39 cellular contexts compared by ENCODE assay signal in genomic region chr11:23840872-23841271, GRCh38.
"Had no signal": no experiment of that assay in that cellular context is flagged by ENCODE, and none has a peak within 500 bp of the region (broad histone marks: within the 10 kb centered on the region; RNA-seq: fewer than 3 reads in every experiment).

No MANE protein-coding gene starts in this region.

- H3K9me3 Mint-ChIP-seq: activated naive CD8-positive, alpha-beta T cell treated with anti-CD3 and anti-CD28 coated beads, Interleukin-2, amount 10 ng/mL, durations not matched to agents 7 days and 5 days had no signal

- H3K27me3 Mint-ChIP-seq: activated naive CD4-positive, alpha-beta T cell treated with anti-CD3 and anti-CD28 coated beads, Interleukin-2, amount 10 ng/mL, durations not matched to agents 7 days and 5 days; activated naive CD4-positive, alpha-beta T cell treated with anti-CD3 and anti-CD28 coated beads, Interleukin-2, amount 50 U/mL, for 24 hours; activated naive CD8-positive, alpha-beta T cell; activated naive CD8-positive, alpha-beta T cell treated with anti-CD3 and anti-CD28 coated beads for 36 hours; activated naive CD8-positive, alpha-beta T cell treated with anti-CD3 and anti-CD28 coated beads, Interleukin-2, amount 10 ng/mL, durations not matched to agents 7 days and 5 days; activated naive CD8-positive, alpha-beta T cell treated with anti-CD3 and anti-CD28 coated beads, Interleukin-2, amount 50 U/mL, for 24 hours; activated T-cell treated with anti-CD3 and anti-CD28 coated beads, Interleukin-2, amount 50 U/mL, for 24 hours; activated T-helper 17 cell treated with anti-CD3 and anti-CD28 coated beads, Interleukin-2, amount 50 U/mL, for 72 hours; brain; central memory CD8-positive, alpha-beta T cell had no signal

- H3K4me3 Mint-ChIP-seq: activated naive CD4-positive, alpha-beta T cell treated with anti-CD3 and anti-CD28 coated beads for 36 hours; activated naive CD4-positive, alpha-beta T cell treated with anti-CD3 and anti-CD28 coated beads, Interleukin-2, amount 10 ng/mL, durations not matched to agents 7 days and 5 days; activated naive CD4-positive, alpha-beta T cell treated with anti-CD3 and anti-CD28 coated beads, Interleukin-2, amount 50 U/mL, for 24 hours; activated naive CD8-positive, alpha-beta T cell; activated naive CD8-positive, alpha-beta T cell treated with anti-CD3 and anti-CD28 coated beads for 36 hours; activated naive CD8-positive, alpha-beta T cell treated with anti-CD3 and anti-CD28 coated beads, Interleukin-2, amount 10 ng/mL, durations not matched to agents 7 days and 5 days; activated naive CD8-positive, alpha-beta T cell treated with anti-CD3 and anti-CD28 coated beads, Interleukin-2, amount 50 U/mL, for 24 hours; activated T-cell treated with anti-CD3 and anti-CD28 coated beads, Interleukin-2, amount 50 U/mL, for 24 hours; activated T-cell treated with anti-CD3 and anti-CD28 coated beads, Interleukin-2, amount 50 U/mL, for 4 hours; activated T-cell treated with anti-CD3 and anti-CD28 coated beads, Interleukin-2, amount 50 U/mL, for 72 hours; activated T-helper 1 cell treated with anti-CD3 and anti-CD28 coated beads, Interleukin-12 subunit alpha, Interleukin-12 subunit beta, Interleukin-2, Interleukin-4 antibody, amounts not matched to agents 30 ng/mL and 10 ng/mL and 1 ng/mL, durations not matched to agents 14 hours and 24 hours and 36 hours; activated T-helper 17 cell treated with anti-CD3 and anti-CD28 coated beads, Interleukin-2, amount 50 U/mL, for 72 hours; brain; central memory CD8-positive, alpha-beta T cell had no signal

- H3K27ac ChIP-seq: adrenal gland, ascending aorta, body of pancreas, brain microvascular endothelial cell, breast epithelium, cardiac muscle cell had no signal

- H3K36me3 Mint-ChIP-seq: activated naive CD4-positive, alpha-beta T cell treated with anti-CD3 and anti-CD28 coated beads, Interleukin-2, amount 10 ng/mL, durations not matched to agents 7 days and 5 days; activated naive CD4-positive, alpha-beta T cell treated with anti-CD3 and anti-CD28 coated beads, Interleukin-2, amount 50 U/mL, for 24 hours; activated naive CD4-positive, alpha-beta T cell treated with anti-CD3 and anti-CD28 coated beads, Interleukin-2, amount 50 U/mL, for 72 hours; activated naive CD8-positive, alpha-beta T cell; activated naive CD8-positive, alpha-beta T cell treated with anti-CD3 and anti-CD28 coated beads for 36 hours; activated naive CD8-positive, alpha-beta T cell treated with anti-CD3 and anti-CD28 coated beads, Interleukin-2, amount 10 ng/mL, durations not matched to agents 7 days and 5 days; brain had no signal

- H3K36me3 ChIP-seq: adrenal gland, ascending aorta, brain microvascular endothelial cell, breast epithelium, cardiac muscle cell had no signal

- ATAC-seq: activated naive CD4-positive, alpha-beta T cell treated with anti-CD3 and anti-CD28 coated beads, Interleukin-2, amount 50 U/mL, for 72 hours; activated naive CD8-positive, alpha-beta T cell treated with anti-CD3 and anti-CD28 coated beads, Interleukin-2, amount 50 U/mL, for 24 hours; activated T-cell treated with anti-CD3 and anti-CD28 coated beads, Interleukin-2, amount 50 U/mL, for 4 hours; activated T-cell treated with anti-CD3 and anti-CD28 coated beads, Interleukin-2, amount 50 U/mL, for 72 hours; activated T-helper 17 cell treated with anti-CD3 and anti-CD28 coated beads, Interleukin-2, amount 50 U/mL, for 72 hours; body of pancreas had no signal

- H3K27me3 ChIP-seq: adrenal gland, ascending aorta, body of pancreas, brain microvascular endothelial cell, breast epithelium, cardiac muscle cell had no signal

- DNase-seq: activated effector memory CD4-positive, alpha-beta T cell treated with anti-CD3 and anti-CD28 coated beads, Interleukin-2, amount 50 U/mL, for 16 hours; activated effector memory CD4-positive, alpha-beta T cell treated with Interleukin-2 at 50 U/mL for 16 hours; activated gamma-delta T cell; activated gamma-delta T cell treated with Interleukin-2 at 50 U/mL for 16 hours; activated naive CD4-positive, alpha-beta T cell; activated naive CD4-positive, alpha-beta T cell treated with anti-CD3 and anti-CD28 coated beads for 36 hours; activated naive CD4-positive, alpha-beta T cell treated with anti-CD3 and anti-CD28 coated beads, Interleukin-2, amount 10 ng/mL, durations not matched to agents 7 days and 5 days; activated naive CD4-positive, alpha-beta T cell treated with anti-CD3 and anti-CD28 coated beads, Interleukin-2, amount 50 U/mL, for 16 hours; activated naive CD4-positive, alpha-beta T cell treated with Interleukin-2 at 50 U/mL for 16 hours; activated naive CD8-positive, alpha-beta T cell treated with anti-CD3 and anti-CD28 coated beads for 36 hours; activated naive CD8-positive, alpha-beta T cell treated with anti-CD3 and anti-CD28 coated beads, Interleukin-2, amount 10 ng/mL, durations not matched to agents 7 days and 5 days; activated naive CD8-positive, alpha-beta T cell treated with anti-CD3 and anti-CD28 coated beads, Interleukin-2, amount 50 U/mL, for 24 hours; activated T-cell treated with anti-CD3 and anti-CD28 coated beads, Interleukin-2, amount 50 U/mL, for 24 hours; activated T-cell treated with anti-CD3 and anti-CD28 coated beads, Interleukin-2, amount 50 U/mL, for 4 hours; activated T-cell treated with anti-CD3 and anti-CD28 coated beads, Interleukin-2, amount 50 U/mL, for 48 hours; activated T-cell treated with anti-CD3 and anti-CD28 coated beads, Interleukin-2, amount 50 U/mL, for 72 hours; adrenal gland; amniotic stem cell; amygdala; anterior cingulate cortex; aorta; body of pancreas; brain microvascular endothelial cell; caudate nucleus; central memory CD4-positive, alpha-beta T cell; cerebellar nuclear complex had no signal

- H3K4me1 Mint-ChIP-seq: activated naive CD4-positive, alpha-beta T cell treated with anti-CD3 and anti-CD28 coated beads, Interleukin-2, amount 10 ng/mL, durations not matched to agents 7 days and 5 days; activated naive CD4-positive, alpha-beta T cell treated with anti-CD3 and anti-CD28 coated beads, Interleukin-2, amount 50 U/mL, for 24 hours; activated naive CD8-positive, alpha-beta T cell treated with anti-CD3 and anti-CD28 coated beads for 36 hours; activated naive CD8-positive, alpha-beta T cell treated with anti-CD3 and anti-CD28 coated beads, Interleukin-2, amount 10 ng/mL, durations not matched to agents 7 days and 5 days; activated naive CD8-positive, alpha-beta T cell treated with anti-CD3 and anti-CD28 coated beads, Interleukin-2, amount 50 U/mL, for 24 hours; activated T-helper 17 cell treated with anti-CD3 and anti-CD28 coated beads, Interleukin-2, amount 50 U/mL, for 72 hours; brain; central memory CD8-positive, alpha-beta T cell had no signal

- H3K27ac Mint-ChIP-seq: activated naive CD4-positive, alpha-beta T cell treated with anti-CD3 and anti-CD28 coated beads for 36 hours; activated naive CD4-positive, alpha-beta T cell treated with anti-CD3 and anti-CD28 coated beads, Interleukin-2, amount 10 ng/mL, durations not matched to agents 7 days and 5 days; activated naive CD4-positive, alpha-beta T cell treated with anti-CD3 and anti-CD28 coated beads, Interleukin-2, amount 50 U/mL, for 24 hours; activated naive CD4-positive, alpha-beta T cell treated with anti-CD3 and anti-CD28 coated beads, Interleukin-2, amount 50 U/mL, for 72 hours; activated naive CD8-positive, alpha-beta T cell; activated naive CD8-positive, alpha-beta T cell treated with anti-CD3 and anti-CD28 coated beads for 36 hours; activated naive CD8-positive, alpha-beta T cell treated with anti-CD3 and anti-CD28 coated beads, Interleukin-2, amount 10 ng/mL, durations not matched to agents 7 days and 5 days; activated naive CD8-positive, alpha-beta T cell treated with anti-CD3 and anti-CD28 coated beads, Interleukin-2, amount 50 U/mL, for 24 hours; activated T-cell treated with anti-CD3 and anti-CD28 coated beads, Interleukin-2, amount 50 U/mL, for 24 hours; activated T-cell treated with anti-CD3 and anti-CD28 coated beads, Interleukin-2, amount 50 U/mL, for 72 hours; activated T-helper 1 cell treated with anti-CD3 and anti-CD28 coated beads, Interleukin-12 subunit alpha, Interleukin-12 subunit beta, Interleukin-2, Interleukin-4 antibody, amounts not matched to agents 30 ng/mL and 10 ng/mL and 1 ng/mL, durations not matched to agents 14 hours and 24 hours and 36 hours; activated T-helper 17 cell treated with anti-CD3 and anti-CD28 coated beads, Interleukin-2, amount 50 U/mL, for 72 hours; activated T-helper 2 cell treated with anti-CD3 and anti-CD28 coated beads, Interferon-gamma antibody, Interleukin-2, Interleukin-4, amounts not matched to agents 10 μg/mL and 5 μg/mL and 100 μg/mL, durations not matched to agents 14 hours and 24 hours and 36 hours; brain had no signal

- H3K4me1 ChIP-seq: adrenal gland, ascending aorta, body of pancreas, breast epithelium had no signal

- H3K9me3 ChIP-seq: adrenal gland, ascending aorta, body of pancreas, breast epithelium had no signal

- FAIRE-seq: astrocyte, bronchial epithelial cell had no signal

- H3K4me3 ChIP-seq: adrenal gland, ascending aorta, body of pancreas, breast epithelium, cardiac muscle cell had no signal
